Comparison of ENCODE assay signal across 10 cellular contexts in the genomic region with DNA sequence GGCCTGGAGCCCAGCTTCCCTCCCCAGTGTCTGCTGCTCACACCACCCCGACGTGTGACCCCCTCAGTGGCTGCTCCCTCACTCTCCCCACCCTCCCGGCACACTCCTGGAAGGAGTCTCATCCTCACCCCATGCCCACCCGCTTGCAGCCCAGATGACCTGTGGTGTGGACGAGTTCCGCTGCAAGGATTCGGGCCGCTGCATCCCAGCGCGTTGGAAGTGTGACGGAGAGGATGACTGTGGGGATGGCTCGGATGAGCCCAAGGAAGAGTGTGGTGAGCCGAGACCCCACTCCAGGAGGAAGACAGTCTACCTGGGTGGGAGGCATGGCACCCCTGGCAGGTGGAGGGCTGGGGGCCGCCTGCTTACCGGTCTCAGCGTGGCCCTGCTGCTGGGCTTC. TPM values are rescaled to one million over a fixed set of nuclear protein-coding genes. Genes with fewer than 3 reads are reported as not detected.
"Had no signal": no experiment of that assay in that cellular context is flagged by ENCODE, and none has a peak within 500 bp of the region (broad histone marks: within the 10 kb centered on the region; RNA-seq: fewer than 3 reads in every experiment).

No MANE protein-coding gene starts in this region.

- H3K27me3 Mint-ChIP-seq: IgD-negative memory B cell had no signal

- DNase-seq: IMR-90, KBM-7, KG1 had no signal

- H3K4me3 ChIP-seq: K562 had no signal

- H3K27ac ChIP-seq: HL-60, KMS-11 had no signal

- H3K9me3 Mint-ChIP-seq: IgD-negative memory B cell had no signal

- H3K4me2 ChIP-seq: KMS-11 had no signal

- H3K4me3 Mint-ChIP-seq: IgD-negative memory B cell had no signal

- H3K4me1 Mint-ChIP-seq: IgD-negative memory B cell had no signal

- ATAC-seq: HepG2, K562 had no signal

- H3K9ac ChIP-seq: KMS-11 had no signal

RNA-seq across cellular contexts. Expression of a gene that starts 15.0 kb away (rescaled TPM):
- total RNA-seq: HepG2 had no signal

RNA-seq across cellular contexts. Expression of a gene that starts 54.2 kb away (rescaled TPM):
- total RNA-seq: HepG2, HT-29, HT1080, IMR-90, K562 had no signal
- polyA plus RNA-seq: IgD-negative memory B cell, IMR-90, K562 had no signal
